ENCODE assay signal across 2 cellular contexts in the genomic region with DNA sequence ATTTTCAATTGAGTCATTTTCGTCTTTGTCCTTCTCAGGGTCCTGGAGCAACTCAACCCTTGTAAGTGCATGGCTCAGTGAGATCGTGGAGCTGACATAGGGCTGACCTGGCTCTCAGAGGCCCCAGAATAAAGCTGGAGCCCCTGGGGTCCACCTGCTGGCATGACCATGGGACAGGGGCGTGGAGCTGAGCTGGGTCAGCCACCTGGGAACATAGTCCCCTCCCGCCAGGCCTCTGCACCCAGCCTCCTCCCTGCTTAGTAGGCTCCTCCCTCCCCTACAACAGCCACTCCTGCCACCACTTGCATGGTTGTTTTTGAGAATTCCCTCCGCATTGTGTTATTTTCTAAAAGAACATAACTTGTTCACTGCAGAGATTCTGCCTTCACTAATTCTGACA.
TF ChIP-seq lines count a peak whose summit lies in the region.

No MANE protein-coding gene starts in this region.

TF ChIP-seq in HepG2, 621 proteins besides CTCF, POLR2A, EP300 and RAD21 (continues in another document):
- TF ChIP-seq ZNF703 (CRISPR knock-in tag; IDR thresholded peaks at IDR 0.05; ENCODE audit: borderline replicate concordance): no peak
- TF ChIP-seq ZMYM3 (CRISPR knock-in tag; IDR thresholded peaks at IDR 0.05): no peak
- no peak for TF ChIP-seq SP5 (CRISPR knock-in tag; IDR thresholded peaks at IDR 0.05; ENCODE audit: borderline replicate concordance, low read depth)
- no peak for TF ChIP-seq NR2C2 (CRISPR knock-in tag; IDR thresholded peaks at IDR 0.05; ENCODE audit: borderline replicate concordance)
- TF ChIP-seq ZNF264 (CRISPR knock-in tag; IDR thresholded peaks at IDR 0.05): no peak
- TF ChIP-seq, protein P1, sequence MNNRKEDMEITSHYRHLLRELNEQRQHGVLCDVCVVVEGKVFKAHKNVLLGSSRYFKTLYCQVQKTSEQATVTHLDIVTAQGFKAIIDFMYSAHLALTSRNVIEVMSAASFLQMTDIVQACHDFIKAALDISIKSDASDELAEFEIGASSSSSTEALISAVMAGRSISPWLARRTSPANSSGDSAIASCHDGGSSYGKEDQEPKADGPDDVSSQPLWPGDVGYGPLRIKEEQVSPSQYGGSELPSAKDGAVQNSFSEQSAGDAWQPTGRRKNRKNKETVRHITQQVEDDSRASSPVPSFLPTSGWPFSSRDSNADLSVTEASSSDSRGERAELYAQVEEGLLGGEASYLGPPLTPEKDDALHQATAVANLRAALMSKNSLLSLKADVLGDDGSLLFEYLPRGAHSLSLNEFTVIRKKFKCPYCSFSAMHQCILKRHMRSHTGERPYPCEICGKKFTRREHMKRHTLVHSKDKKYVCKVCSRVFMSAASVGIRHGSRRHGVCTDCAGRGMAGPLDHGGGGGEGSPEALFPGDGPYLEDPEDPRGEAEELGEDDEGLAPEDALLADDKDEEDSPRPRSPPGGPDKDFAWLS (CRISPR knock-in tag; IDR thresholded peaks at IDR 0.05; ENCODE audit: borderline replicate concordance): no peak
- TF ChIP-seq RERE (CRISPR knock-in tag; IDR thresholded peaks at IDR 0.05; ENCODE audit: low read depth): no peak
- peak; percentile 22; the same call in 1 of the 2 replicates for TF ChIP-seq ARID4A (CRISPR knock-in tag; IDR thresholded peaks at IDR 0.05; ENCODE audit: borderline replicate concordance)
- TF ChIP-seq ZNF839 (CRISPR knock-in tag; IDR thresholded peaks at IDR 0.05; ENCODE audit: borderline replicate concordance): no peak
- no peak for TF ChIP-seq ZNF652 (CRISPR knock-in tag; IDR thresholded peaks at IDR 0.05; ENCODE audit: borderline replicate concordance, low read depth)
- no peak for TF ChIP-seq U2AF2 (IDR thresholded peaks at IDR 0.05; ENCODE audit: low read depth, low read length)
- no peak for TF ChIP-seq ZNF292 (CRISPR knock-in tag; IDR thresholded peaks at IDR 0.05; ENCODE audit: borderline replicate concordance, low read depth)
- no peak for TF ChIP-seq ZNF136 (CRISPR knock-in tag; IDR thresholded peaks at IDR 0.05; ENCODE audit: low read depth)

TF ChIP-seq in WTC11, 78 proteins besides CTCF, POLR2A, EP300 and RAD21:
- TF ChIP-seq, protein P2, sequence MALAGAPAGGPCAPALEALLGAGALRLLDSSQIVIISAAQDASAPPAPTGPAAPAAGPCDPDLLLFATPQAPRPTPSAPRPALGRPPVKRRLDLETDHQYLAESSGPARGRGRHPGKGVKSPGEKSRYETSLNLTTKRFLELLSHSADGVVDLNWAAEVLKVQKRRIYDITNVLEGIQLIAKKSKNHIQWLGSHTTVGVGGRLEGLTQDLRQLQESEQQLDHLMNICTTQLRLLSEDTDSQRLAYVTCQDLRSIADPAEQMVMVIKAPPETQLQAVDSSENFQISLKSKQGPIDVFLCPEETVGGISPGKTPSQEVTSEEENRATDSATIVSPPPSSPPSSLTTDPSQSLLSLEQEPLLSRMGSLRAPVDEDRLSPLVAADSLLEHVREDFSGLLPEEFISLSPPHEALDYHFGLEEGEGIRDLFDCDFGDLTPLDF (CRISPR knock-in tag; IDR thresholded peaks at IDR 0.05): no peak
- no peak for TF ChIP-seq EMX1 (CRISPR knock-in tag; IDR thresholded peaks at IDR 0.05)
- TF ChIP-seq NFYB (CRISPR knock-in tag; conservative IDR thresholded peaks at IDR 0.05; ENCODE audit: low read depth): no peak
- TF ChIP-seq ETV6 (CRISPR knock-in tag; IDR thresholded peaks at IDR 0.05): no peak
- no peak for TF ChIP-seq RELA (CRISPR knock-in tag; IDR thresholded peaks at IDR 0.05; ENCODE audit: borderline replicate concordance)
- TF ChIP-seq FOXK1 (CRISPR knock-in tag; IDR thresholded peaks at IDR 0.05): no peak
- TF ChIP-seq, protein P3, sequence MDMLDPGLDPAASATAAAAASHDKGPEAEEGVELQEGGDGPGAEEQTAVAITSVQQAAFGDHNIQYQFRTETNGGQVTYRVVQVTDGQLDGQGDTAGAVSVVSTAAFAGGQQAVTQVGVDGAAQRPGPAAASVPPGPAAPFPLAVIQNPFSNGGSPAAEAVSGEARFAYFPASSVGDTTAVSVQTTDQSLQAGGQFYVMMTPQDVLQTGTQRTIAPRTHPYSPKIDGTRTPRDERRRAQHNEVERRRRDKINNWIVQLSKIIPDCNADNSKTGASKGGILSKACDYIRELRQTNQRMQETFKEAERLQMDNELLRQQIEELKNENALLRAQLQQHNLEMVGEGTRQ (CRISPR knock-in tag; IDR thresholded peaks at IDR 0.05): no peak
- TF ChIP-seq FOXP1 (CRISPR knock-in tag; IDR thresholded peaks at IDR 0.05; ENCODE audit: borderline replicate concordance): no peak
- TF ChIP-seq SP1 (CRISPR knock-in tag; conservative IDR thresholded peaks at IDR 0.05): no peak
- TF ChIP-seq, protein P4, sequence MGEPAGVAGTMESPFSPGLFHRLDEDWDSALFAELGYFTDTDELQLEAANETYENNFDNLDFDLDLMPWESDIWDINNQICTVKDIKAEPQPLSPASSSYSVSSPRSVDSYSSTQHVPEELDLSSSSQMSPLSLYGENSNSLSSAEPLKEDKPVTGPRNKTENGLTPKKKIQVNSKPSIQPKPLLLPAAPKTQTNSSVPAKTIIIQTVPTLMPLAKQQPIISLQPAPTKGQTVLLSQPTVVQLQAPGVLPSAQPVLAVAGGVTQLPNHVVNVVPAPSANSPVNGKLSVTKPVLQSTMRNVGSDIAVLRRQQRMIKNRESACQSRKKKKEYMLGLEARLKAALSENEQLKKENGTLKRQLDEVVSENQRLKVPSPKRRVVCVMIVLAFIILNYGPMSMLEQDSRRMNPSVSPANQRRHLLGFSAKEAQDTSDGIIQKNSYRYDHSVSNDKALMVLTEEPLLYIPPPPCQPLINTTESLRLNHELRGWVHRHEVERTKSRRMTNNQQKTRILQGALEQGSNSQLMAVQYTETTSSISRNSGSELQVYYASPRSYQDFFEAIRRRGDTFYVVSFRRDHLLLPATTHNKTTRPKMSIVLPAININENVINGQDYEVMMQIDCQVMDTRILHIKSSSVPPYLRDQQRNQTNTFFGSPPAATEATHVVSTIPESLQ (CRISPR knock-in tag; IDR thresholded peaks at IDR 0.05): no peak
- TF ChIP-seq AFF4 (CRISPR knock-in tag; IDR thresholded peaks at IDR 0.05; ENCODE audit: borderline replicate concordance): no peak
- TF ChIP-seq TCF7 (CRISPR knock-in tag; IDR thresholded peaks at IDR 0.05; ENCODE audit: low read depth): no peak
- no peak for TF ChIP-seq ATF3 (CRISPR knock-in tag; conservative IDR thresholded peaks at IDR 0.05)
- TF ChIP-seq ZSCAN18 (CRISPR knock-in tag; IDR thresholded peaks at IDR 0.05): no peak
- TF ChIP-seq FOXJ3 (CRISPR knock-in tag; IDR thresholded peaks at IDR 0.05; ENCODE audit: borderline replicate concordance): no peak
- TF ChIP-seq TEAD1 (CRISPR knock-in tag; IDR thresholded peaks at IDR 0.05): no peak
- no peak for TF ChIP-seq FOXP4 (CRISPR knock-in tag; IDR thresholded peaks at IDR 0.05)
